1 cellular context compared by ENCODE assay signal in genomic region chr5:75510836-75511434, GRCh38.
A peak's percentile ranks its signal among the peaks of the same experiment; 100 is the strongest.
TF ChIP-seq lines count a peak whose summit lies in the region.

No MANE protein-coding gene starts in this region.

TF ChIP-seq in HepG2, 621 proteins besides CTCF, POLR2A, EP300 and RAD21 (continued from another document and continues in another):
- TF ChIP-seq HIC2 (CRISPR knock-in tag; IDR thresholded peaks at IDR 0.05; ENCODE audit: low read depth) (no peak), ZNF205 (CRISPR knock-in tag; IDR thresholded peaks at IDR 0.05) (no peak), CENPBD1 (CRISPR knock-in tag; IDR thresholded peaks at IDR 0.05; ENCODE audit: borderline replicate concordance, low read depth) (no peak), YEATS4 (CRISPR knock-in tag; IDR thresholded peaks at IDR 0.05; ENCODE audit: borderline replicate concordance) (peak; percentile 51), ZNF263 (CRISPR knock-in tag; IDR thresholded peaks at IDR 0.05) (peak; percentile 49; the same call in 1 of the 2 replicates), RXRA (CRISPR knock-in tag; IDR thresholded peaks at IDR 0.05) (peak; percentile 15; the same call in 1 of the 2 replicates), ZFP82 (CRISPR knock-in tag; IDR thresholded peaks at IDR 0.05; ENCODE audit: borderline replicate concordance) (no peak), ZNF33B (CRISPR knock-in tag; IDR thresholded peaks at IDR 0.05) (0 out of 2 replicates have a peak, but pooled peaks have one; percentile 47), ZHX2 (IDR thresholded peaks at IDR 0.05; ENCODE audit: low read depth) (no peak), ZHX2 (CRISPR knock-in tag; IDR thresholded peaks at IDR 0.05; ENCODE audit: borderline replicate concordance) (0 out of 2 replicates have a peak, but pooled peaks have one; percentile 45), KDM2A (CRISPR knock-in tag; IDR thresholded peaks at IDR 0.05; ENCODE audit: borderline replicate concordance, low read depth) (peak; percentile 14), ZNF83 (CRISPR knock-in tag; IDR thresholded peaks at IDR 0.05; ENCODE audit: borderline replicate concordance) (no peak), HMGXB4 (CRISPR knock-in tag; IDR thresholded peaks at IDR 0.05; ENCODE audit: borderline replicate concordance in 1 of 2, low read depth in 1 of 2) (peak in 1 of 2 experiments; percentile 60; a peak in 1 of 4 replicates), KLF6 (CRISPR knock-in tag; IDR thresholded peaks at IDR 0.05) (peak; percentile 38; the same call in 1 of the 2 replicates), ASH2L (IDR thresholded peaks at IDR 0.05; ENCODE audit: insufficient read length, low read depth, low read length) (peak; percentile 66), E2F2 (CRISPR knock-in tag; IDR thresholded peaks at IDR 0.05; ENCODE audit: borderline replicate concordance) (0 out of 2 replicates have a peak, but pooled peaks have one; percentile 17), NFIB (CRISPR knock-in tag; IDR thresholded peaks at IDR 0.05; ENCODE audit: borderline replicate concordance) (no peak), FOXP1 (IDR thresholded peaks at IDR 0.05) (no peak), FOXP1 (CRISPR knock-in tag; IDR thresholded peaks at IDR 0.05) (no peak), ZNF691 (CRISPR knock-in tag; IDR thresholded peaks at IDR 0.05; ENCODE audit: borderline replicate concordance, low read depth) (peak; percentile 67; the same call in 1 of the 2 replicates), ZNF547 (CRISPR knock-in tag; IDR thresholded peaks at IDR 0.05) (0 out of 2 replicates have a peak, but pooled peaks have one; percentile 59), MBNL3 (CRISPR knock-in tag; conservative IDR thresholded peaks at IDR 0.05) (no peak), ATF7-NPFF (CRISPR knock-in tag; IDR thresholded peaks at IDR 0.05; ENCODE audit: low read depth) (peak; percentile 63), MTF1 (CRISPR knock-in tag; IDR thresholded peaks at IDR 0.05) (peak; percentile 37; the same call in 1 of the 2 replicates), MYPOP (CRISPR knock-in tag; IDR thresholded peaks at IDR 0.05) (peak; percentile 75), ZNF207 (IDR thresholded peaks at IDR 0.05; ENCODE audit: borderline replicate concordance) (no peak), PRDM4 (CRISPR knock-in tag; IDR thresholded peaks at IDR 0.05; ENCODE audit: borderline replicate concordance) (no peak), AHDC1 (CRISPR knock-in tag; IDR thresholded peaks at IDR 0.05; ENCODE audit: borderline replicate concordance) (no peak), ATF5 (CRISPR knock-in tag; IDR thresholded peaks at IDR 0.05; ENCODE audit: low read depth) (no peak), MIER2 (CRISPR knock-in tag; IDR thresholded peaks at IDR 0.05) (no peak)
